Comparison of ENCODE assay signal across 8 cellular contexts in genomic region chr6:122033564-122034181, GRCh38.
A peak's percentile ranks its signal among the peaks of the same experiment; 100 is the strongest.
DNase-seq lines count a peak whose midpoint lies in the region; ATAC-seq, FAIRE-seq and TF ChIP-seq lines count a peak whose summit lies in the region.

No MANE protein-coding gene starts in this region.

- no peaks in the 10 kb centered on the region for H3K27me3 ChIP-seq in K562 (ENCODE audit: control insufficient read depth in 2 of 2, insufficient read depth in 2 of 2, low read length in 2 of 2)
- H3K27me3 ChIP-seq in suprapubic skin = no peaks in the 10 kb centered on the region

- H3K9me3 ChIP-seq in K562 (replicated peaks; ENCODE audit: control insufficient read depth, insufficient read depth, low read depth, low read length) (no peaks in the 10 kb centered on the region; the same call in 1 of the 2 replicates), suprapubic skin (no peaks in the 10 kb centered on the region)

- ATAC-seq in GM19463 (IDR thresholded peaks at IDR 0.05; ENCODE audit: unreplicated experiment) (peak; percentile 92), HG03439 (IDR thresholded peaks at IDR 0.05; ENCODE audit: unreplicated experiment) (peak; percentile 92), K562 (peak; percentile 59; the same call in 2 of the 3 replicates), HG02840 (IDR thresholded peaks at IDR 0.05; ENCODE audit: low FRiP score, unreplicated experiment) (no peak)

- H3K4me2 ChIP-seq in K562 (ENCODE audit: insufficient read depth, low read length) = no peak overlapping the region

- H3K9ac ChIP-seq in K562 (ENCODE audit: insufficient read depth in 1 of 2, low read depth in 2 of 2, low read length in 2 of 2) = no peak overlapping the region

- H3K79me2 ChIP-seq in K562 (ENCODE audit: control insufficient read depth, insufficient read depth, low read length) = no peaks in the 10 kb centered on the region

- no peak for TF ChIP-seq POLR2A in K562 (conservative IDR thresholded peaks at IDR 0.05)
- TF ChIP-seq POLR2A in suprapubic skin (IDR thresholded peaks at IDR 0.05) = no peak

- TF ChIP-seq RAD21 in K562 (CRISPR knock-in tag; conservative IDR thresholded peaks at IDR 0.05 in 1 of 2, IDR thresholded peaks at IDR 0.05 in 1 of 2) = peak; percentile 55 to 68

- 5% methylated on average over 1 of the region's 1 CpG for WGBS in K562 (ENCODE audit: insufficient coverage, low coverage, missing lambda C conversion rate)
- WGBS in suprapubic skin = 0% methylated on average over 1 of the region's 1 CpG

- TF ChIP-seq CTCF in K562 (IDR thresholded peaks at IDR 0.05 in 2 of 3, conservative IDR thresholded peaks at IDR 0.05 in 1 of 3; ENCODE audit: insufficient read depth in 2 of 3, low read depth in 1 of 3, low read length in 3 of 3) (peak in 2 of 3 experiments; percentile 39 to 45; a peak in 3 of 6 replicates), suprapubic skin (IDR thresholded peaks at IDR 0.05) (peak; percentile 42 to 60)

- H3K9me1 ChIP-seq in K562 (ENCODE audit: control insufficient read depth, insufficient read depth, low read length) = no peaks in the 10 kb centered on the region

- H3K4me3 ChIP-seq in K562 = no peak overlapping the region
- H3K4me3 ChIP-seq in suprapubic skin = no peak overlapping the region

- H3K36me3 ChIP-seq in K562 (ENCODE audit: control insufficient read depth, insufficient read depth, low read length) = no peaks in the 10 kb centered on the region
- no peaks in the 10 kb centered on the region for H3K36me3 ChIP-seq in suprapubic skin

- CTCF ChIA-PET in K562 (lab: Yijun Ruan, JAX; ENCODE audit: low intra/inter-chr PET ratio) = interaction anchor here (0.9 to 1.2 kb wide), 2 partner anchors 604 to 978 kb away, joined by 3 to 5 read pairs; no protein-coding TSS in a partner anchor

- no peak overlapping the region for H2AFZ ChIP-seq in K562 (ENCODE audit: low read depth, low read length)

- FAIRE-seq in K562 (lab: Jason Lieb, UNC) = no peak

- POLR2A ChIA-PET in K562 (lab: Yijun Ruan, JAX) = no interaction called here

- H3K27ac ChIP-seq in K562 (ENCODE audit: extremely low read depth, low read depth, low read length) (no peak overlapping the region), suprapubic skin (no peak overlapping the region)

- no peaks in the 10 kb centered on the region for H4K20me1 ChIP-seq in K562 (replicated peaks; ENCODE audit: control insufficient read depth, insufficient read depth, low read length)

- no TSS peak for BruUV-seq in K562 (replicated peaks; lab: Mats Ljungman, UMichigan)

- DNase-seq in DMS53 treated with DMSO at 0.1 percent for 48 hours (lab: John Stamatoyannopoulos, UW; ENCODE audit: unreplicated experiment) (peak; percentile 59), NCI-H510A (lab: John Stamatoyannopoulos, UW) (peak; percentile 9), K562 (ENCODE audit: extremely low read depth in 1 of 4, low spot score in 3 of 4) (peak; percentile 14 to 27 (median 16)), iPS-NIHi7 (ENCODE audit: extremely low spot score) (peak; percentile 62), suprapubic skin (ENCODE audit: low spot score in 2 of 2) (no peak)

- no peaks in the 10 kb centered on the region for H3K4me1 ChIP-seq in K562 (replicated peaks in 1 of 2; ENCODE audit: control insufficient read depth in 2 of 2, insufficient read depth in 2 of 2, low read length in 2 of 2)
- peaks cover 14% of the 10 kb centered on the region for H3K4me1 ChIP-seq in suprapubic skin

- TF ChIP-seq EP300 in K562 (IDR thresholded peaks at IDR 0.05; ENCODE audit: low read length) = no peak
- TF ChIP-seq EP300 in suprapubic skin (IDR thresholded peaks at IDR 0.05) = no peak

- in situ Hi-C loops in K562 (cut with MboI) = no loop called here

- intact Hi-C loops in K562 (cut with micrococcal nuclease) = loop anchor here (1.0 to 5.0 kb wide), 2 partner anchors 603 to 976 kb away; no protein-coding TSS in a partner anchor

TF ChIP-seq in K562, 482 proteins besides CTCF, POLR2A, EP300 and RAD21:
- no peak for TF ChIP-seq MCM7 (IDR thresholded peaks at IDR 0.05)
- TF ChIP-seq ZNF134 (CRISPR knock-in tag; conservative IDR thresholded peaks at IDR 0.05) = peak; percentile 58; the same call in 1 of the 2 replicates
- TF ChIP-seq CEBPB (tag; IDR thresholded peaks at IDR 0.05) = 0 out of 2 replicates have a peak, but pooled peaks have one; percentile 16

Comparison
In these comparisons a context has a peak if more than half of its experiments do, and no peak if none do; other contexts are left out.
1. DNase-seq: peak in DMS53 treated with DMSO at 0.1 percent for 48 hours (single experiment), NCI-H510A (single experiment), K562 (4 of 4) and iPS-NIHi7 (single experiment); none in suprapubic skin (0 of 2).